Comparison of ENCODE assay signal across 22 cellular contexts in the genomic region with DNA sequence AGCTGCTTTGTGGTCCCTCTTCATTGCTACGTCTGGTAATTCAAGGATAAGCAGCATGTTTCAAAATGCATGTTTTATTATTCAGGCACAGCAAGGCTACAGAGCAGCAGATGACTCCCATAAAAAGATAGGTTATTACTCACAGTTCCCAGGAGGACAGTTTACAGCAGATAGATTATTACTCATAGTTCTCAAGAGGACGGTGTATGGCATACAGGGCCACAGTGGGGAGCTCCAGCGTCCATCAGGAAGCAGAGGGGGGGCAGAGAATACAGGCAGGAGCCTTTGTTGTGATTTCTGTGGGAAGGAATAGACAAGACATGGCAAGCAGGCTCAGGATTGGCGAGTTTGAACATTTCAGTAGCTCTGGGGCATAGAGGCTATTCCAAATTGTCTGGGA.
"Had no signal": no experiment of that assay in that cellular context is flagged by ENCODE, and none has a peak within 500 bp of the region (broad histone marks: within the 10 kb centered on the region; RNA-seq: fewer than 3 reads in every experiment).

No MANE protein-coding gene starts in this region.

- DNase-seq: activated CD4-positive, alpha-beta memory T cell treated with anti-CD3 and anti-CD28 coated beads, Interleukin-2, amount 10 ng/mL, durations not matched to agents 7 days and 5 days; activated CD4-positive, alpha-beta T cell treated with anti-CD3 and anti-CD28 coated beads, Interleukin-2, amount 10 ng/mL, durations not matched to agents 24 days and 14 days; activated CD8-positive, alpha-beta memory T cell treated with anti-CD3 and anti-CD28 coated beads, Interleukin-2, amount 50 U/mL, for 48 hours; activated naive CD8-positive, alpha-beta T cell treated with anti-CD3 and anti-CD28 coated beads, Interleukin-2, amount 50 U/mL, for 24 hours; activated T-cell treated with anti-CD3 and anti-CD28 coated beads, Interleukin-2, amount 50 U/mL, for 4 hours; central memory CD4-positive, alpha-beta T cell; endodermal cell; esophagus squamous epithelium; hippocampal formation; left colon; mammary epithelial cell; right lobe of liver; stimulated activated CD4-positive, alpha-beta T cell treated with anti-CD3 and anti-CD28 coated beads, Interleukin-12 subunit alpha, Interleukin-12 subunit beta, amount 100 ng/mL, for 4 hours; stimulated activated CD4-positive, alpha-beta T cell treated with anti-CD3 and anti-CD28 coated beads, Interleukin-4, amount 100 ng/mL, for 1 hour; stimulated activated naive CD8-positive, alpha-beta T cell treated with anti-CD3 and anti-CD28 coated beads, Interleukin-15, Interleukin-2, amounts not matched to agents 100 U/mL and 50 U/mL, for 24 hours; testis; uterus had no signal

- H3K27ac ChIP-seq: esophagus squamous epithelium, right lobe of liver, skin epidermis, testis, uterus, VCaP had no signal

- H3K27me3 ChIP-seq: esophagus squamous epithelium, right lobe of liver, testis, uterus had no signal

- H3K9me3 ChIP-seq: right lobe of liver, testis, uterus had no signal

- H3K36me3 ChIP-seq: esophagus squamous epithelium, right lobe of liver, uterus had no signal

- H3K4me3 ChIP-seq: esophagus squamous epithelium, right lobe of liver, skin epidermis, testis, uterus had no signal

- H3K4me1 ChIP-seq: esophagus squamous epithelium, right lobe of liver, testis, uterus had no signal

- FAIRE-seq: frontal cortex, keratinocyte, TTC549 had no signal
